ENCODE assay signal across 16 cellular contexts in the genomic region with DNA sequence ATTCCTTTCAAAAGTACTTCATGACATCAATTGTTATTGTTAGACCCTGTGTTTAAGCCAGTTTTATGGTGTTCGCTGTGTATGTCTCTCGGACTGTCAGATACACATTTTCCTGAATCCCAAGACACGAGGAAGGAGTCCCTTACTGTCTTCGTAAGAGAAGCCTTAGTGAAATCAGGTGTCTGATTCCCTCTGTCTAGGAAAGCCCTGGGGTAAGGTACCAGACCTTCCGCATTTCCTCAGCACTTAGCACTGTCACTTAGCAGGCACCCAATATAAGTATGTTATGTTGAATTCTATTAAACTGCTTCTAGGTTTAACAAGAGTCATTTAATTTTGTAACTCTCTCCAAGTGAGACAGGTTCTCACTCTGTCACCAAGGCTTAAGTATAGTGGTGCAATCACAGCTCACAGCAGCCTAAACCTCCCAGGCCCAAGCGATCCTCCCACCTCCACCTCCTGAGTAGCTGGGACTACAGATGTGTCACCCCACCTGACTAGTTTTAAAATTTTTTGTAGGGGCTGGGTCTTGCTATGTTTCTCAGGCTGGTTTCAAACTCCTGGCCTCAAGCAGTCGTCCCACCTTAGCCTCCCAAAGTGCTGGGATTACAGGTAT.
"Had no signal": no experiment of that assay in that cellular context is flagged by ENCODE, and none has a peak within 500 bp of the region (broad histone marks: within the 10 kb centered on the region; RNA-seq: fewer than 3 reads in every experiment).

No MANE protein-coding gene starts in this region.

- H3K4me1 Mint-ChIP-seq: stimulated activated naive B cell treated with anti-CD40 and anti-IgM and Interleukin-4, amounts not matched to agents 10 μg/mL and 1 μg/mL and 100 μg/mL, for 72 hours; WTC11 had no signal

- H3K27me3 Mint-ChIP-seq: natural killer cell treated with Interleukin-12 subunit alpha and Interleukin-12 subunit beta and Interleukin-15 and Interleukin-18, amount 100 ng/mL, for 72 hours had no signal

- ATAC-seq: activated CD8-positive, alpha-beta T cell treated with anti-CD3 and anti-CD28 coated beads for 36 hours; activated naive CD4-positive, alpha-beta T cell treated with anti-CD3 and anti-CD28 coated beads, Interleukin-2, amount 50 U/mL, for 72 hours; natural killer cell treated with Interleukin-12 subunit alpha and Interleukin-12 subunit beta and Interleukin-15 and Interleukin-18, amount 100 ng/mL, for 72 hours; stimulated activated naive B cell treated with anti-CD40 and anti-IgM and Interleukin-4, amounts not matched to agents 10 μg/mL and 1 μg/mL and 100 μg/mL, for 72 hours; WTC11 had no signal

- H3K36me3 Mint-ChIP-seq: activated naive CD4-positive, alpha-beta T cell treated with anti-CD3 and anti-CD28 coated beads, Interleukin-2, amount 50 U/mL, for 72 hours; natural killer cell treated with Interleukin-12 subunit alpha and Interleukin-12 subunit beta and Interleukin-15 and Interleukin-18, amount 100 ng/mL, for 72 hours; stimulated activated naive B cell treated with anti-CD40 and anti-IgM and Interleukin-4, amounts not matched to agents 10 μg/mL and 1 μg/mL and 100 μg/mL, for 72 hours; WTC11 had no signal

- H3K36me3 ChIP-seq: colonic mucosa, thyroid gland had no signal

- H3K4me3 ChIP-seq: colonic mucosa, thyroid gland had no signal

- H3K27ac Mint-ChIP-seq: activated CD8-positive, alpha-beta T cell treated with anti-CD3 and anti-CD28 coated beads for 36 hours; activated naive CD4-positive, alpha-beta T cell treated with anti-CD3 and anti-CD28 coated beads, Interleukin-2, amount 50 U/mL, for 72 hours; natural killer cell treated with Interleukin-12 subunit alpha and Interleukin-12 subunit beta and Interleukin-15 and Interleukin-18, amount 100 ng/mL, for 72 hours; stimulated activated naive B cell treated with anti-CD40 and anti-IgM and Interleukin-4, amounts not matched to agents 10 μg/mL and 1 μg/mL and 100 μg/mL, for 72 hours; T-helper 1 cell treated with Interleukin-12 subunit alpha and Interleukin-12 subunit beta and Interleukin-4 antibody, amounts not matched to agents 30 μg/mL and 1 μg/mL, for 36 hours; WTC11 had no signal

- H3K9me3 Mint-ChIP-seq: activated CD8-positive, alpha-beta T cell treated with anti-CD3 and anti-CD28 coated beads for 36 hours; activated naive CD4-positive, alpha-beta T cell treated with anti-CD3 and anti-CD28 coated beads, Interleukin-2, amount 50 U/mL, for 72 hours; natural killer cell treated with Interleukin-12 subunit alpha and Interleukin-12 subunit beta and Interleukin-15 and Interleukin-18, amount 100 ng/mL, for 72 hours; stimulated activated naive B cell treated with anti-CD40 and anti-IgM and Interleukin-4, amounts not matched to agents 10 μg/mL and 1 μg/mL and 100 μg/mL, for 72 hours; T-helper 1 cell treated with Interleukin-12 subunit alpha and Interleukin-12 subunit beta and Interleukin-4 antibody, amounts not matched to agents 30 μg/mL and 1 μg/mL, for 36 hours had no signal

- H3K4me3 Mint-ChIP-seq: activated CD8-positive, alpha-beta T cell treated with anti-CD3 and anti-CD28 coated beads for 36 hours; natural killer cell treated with Interleukin-12 subunit alpha and Interleukin-12 subunit beta and Interleukin-15 and Interleukin-18, amount 100 ng/mL, for 72 hours; stimulated activated naive B cell treated with anti-CD40 and anti-IgM and Interleukin-4, amounts not matched to agents 10 μg/mL and 1 μg/mL and 100 μg/mL, for 72 hours; T-helper 1 cell treated with Interleukin-12 subunit alpha and Interleukin-12 subunit beta and Interleukin-4 antibody, amounts not matched to agents 30 μg/mL and 1 μg/mL, for 36 hours; WTC11 had no signal

- H3K9me3 ChIP-seq: colonic mucosa, thyroid gland had no signal

- H3K4me1 ChIP-seq: colonic mucosa, thyroid gland had no signal

- H3K27me3 ChIP-seq: colonic mucosa, thyroid gland had no signal

- H3K27ac ChIP-seq: colonic mucosa, thyroid gland had no signal

- DNase-seq: activated CD4-positive, alpha-beta T cell treated with anti-CD3 and anti-CD28 coated beads for 4 hours; activated CD8-positive, alpha-beta T cell treated with anti-CD3 and anti-CD28 coated beads for 36 hours; activated gamma-delta T cell; activated T-cell treated with anti-CD3 and anti-CD28 coated beads, Interleukin-2, amount 50 U/mL, for 48 hours; central memory CD4-positive, alpha-beta T cell; colonic mucosa; nucleus accumbens; posterior cingulate gyrus; stimulated activated CD4-positive, alpha-beta T cell treated with anti-CD3 and anti-CD28 coated beads, Interleukin-15, amount 100 ng/mL, for 24 hours; stimulated activated CD4-positive, alpha-beta T cell treated with anti-CD3 and anti-CD28 coated beads, Interleukin-4, amount 100 ng/mL, for 1 hour; stimulated activated naive B cell treated with anti-CD40 and anti-IgM and Interleukin-4, amounts not matched to agents 10 μg/mL and 1 μg/mL and 100 μg/mL, for 72 hours; thyroid gland had no signal
